3 cellular contexts compared by ENCODE assay signal in genomic region chr10:33843379-33843778, GRCh38.
TF ChIP-seq lines count a peak whose summit lies in the region.

No MANE protein-coding gene starts in this region.

TF ChIP-seq in HepG2, 621 proteins besides CTCF, POLR2A, EP300 and RAD21:
- 0 out of 2 replicates have a peak, but pooled peaks have one; percentile 10 for TF ChIP-seq MNT (IDR thresholded peaks at IDR 0.05)
- peak; percentile 99 for TF ChIP-seq ZNF431 (CRISPR knock-in tag; IDR thresholded peaks at IDR 0.05; ENCODE audit: borderline replicate concordance, low read depth)
- TF ChIP-seq ZNF546 (CRISPR knock-in tag; conservative IDR thresholded peaks at IDR 0.05), result no peak

TF ChIP-seq in HEK293, 187 proteins besides CTCF, POLR2A, EP300 and RAD21:
- TF ChIP-seq SETDB1 (IDR thresholded peaks at IDR 0.05; ENCODE audit: insufficient read length, low read length) (peak; percentile 56), ZNF530 (tag by site-specific recombination; IDR thresholded peaks at IDR 0.05; ENCODE audit: low read depth) (no peak)

TF ChIP-seq in K562, 482 proteins besides CTCF, POLR2A, EP300 and RAD21:
- no peak for TF ChIP-seq BACH1 (tag; IDR thresholded peaks at IDR 0.05)
- TF ChIP-seq ZNF431 (CRISPR knock-in tag; IDR thresholded peaks at IDR 0.05), result peak; percentile 88
- no peak for TF ChIP-seq SIRT6 (IDR thresholded peaks at IDR 0.05; ENCODE audit: low read depth, low read length)
- no peak for TF ChIP-seq SMAD3 (CRISPR knock-in tag; conservative IDR thresholded peaks at IDR 0.05)
- TF ChIP-seq ILK (tag; IDR thresholded peaks at IDR 0.05; ENCODE audit: borderline replicate concordance, low read depth), result no peak
- no peak for TF ChIP-seq GTF2E2 (tag; IDR thresholded peaks at IDR 0.05)
